1 cellular context compared by ENCODE assay signal in the genomic region with DNA sequence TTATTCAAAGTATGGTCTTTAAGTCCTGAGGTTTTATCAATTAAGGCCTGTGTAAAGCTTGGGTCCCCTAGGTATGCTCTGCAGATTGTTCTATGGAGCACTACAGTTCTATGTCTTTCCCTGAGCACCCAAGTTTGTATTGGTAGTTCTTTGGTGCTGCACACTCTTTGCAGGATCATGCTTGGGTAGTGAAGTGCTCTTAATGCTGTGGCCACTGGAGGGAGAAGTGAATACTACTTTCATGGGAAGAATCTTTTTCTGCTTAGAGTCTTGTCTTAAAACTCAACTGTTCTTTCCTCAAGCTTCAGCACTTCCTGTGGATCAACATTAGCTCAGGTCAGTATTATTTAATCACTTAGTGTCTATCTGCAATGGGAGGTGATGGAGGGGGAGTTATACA.
TF ChIP-seq lines count a peak whose summit lies in the region.

No MANE protein-coding gene starts in this region.

TF ChIP-seq in H1, 55 proteins besides CTCF, POLR2A, EP300 and RAD21 (continued from another document):
- TF ChIP-seq, protein P1, sequence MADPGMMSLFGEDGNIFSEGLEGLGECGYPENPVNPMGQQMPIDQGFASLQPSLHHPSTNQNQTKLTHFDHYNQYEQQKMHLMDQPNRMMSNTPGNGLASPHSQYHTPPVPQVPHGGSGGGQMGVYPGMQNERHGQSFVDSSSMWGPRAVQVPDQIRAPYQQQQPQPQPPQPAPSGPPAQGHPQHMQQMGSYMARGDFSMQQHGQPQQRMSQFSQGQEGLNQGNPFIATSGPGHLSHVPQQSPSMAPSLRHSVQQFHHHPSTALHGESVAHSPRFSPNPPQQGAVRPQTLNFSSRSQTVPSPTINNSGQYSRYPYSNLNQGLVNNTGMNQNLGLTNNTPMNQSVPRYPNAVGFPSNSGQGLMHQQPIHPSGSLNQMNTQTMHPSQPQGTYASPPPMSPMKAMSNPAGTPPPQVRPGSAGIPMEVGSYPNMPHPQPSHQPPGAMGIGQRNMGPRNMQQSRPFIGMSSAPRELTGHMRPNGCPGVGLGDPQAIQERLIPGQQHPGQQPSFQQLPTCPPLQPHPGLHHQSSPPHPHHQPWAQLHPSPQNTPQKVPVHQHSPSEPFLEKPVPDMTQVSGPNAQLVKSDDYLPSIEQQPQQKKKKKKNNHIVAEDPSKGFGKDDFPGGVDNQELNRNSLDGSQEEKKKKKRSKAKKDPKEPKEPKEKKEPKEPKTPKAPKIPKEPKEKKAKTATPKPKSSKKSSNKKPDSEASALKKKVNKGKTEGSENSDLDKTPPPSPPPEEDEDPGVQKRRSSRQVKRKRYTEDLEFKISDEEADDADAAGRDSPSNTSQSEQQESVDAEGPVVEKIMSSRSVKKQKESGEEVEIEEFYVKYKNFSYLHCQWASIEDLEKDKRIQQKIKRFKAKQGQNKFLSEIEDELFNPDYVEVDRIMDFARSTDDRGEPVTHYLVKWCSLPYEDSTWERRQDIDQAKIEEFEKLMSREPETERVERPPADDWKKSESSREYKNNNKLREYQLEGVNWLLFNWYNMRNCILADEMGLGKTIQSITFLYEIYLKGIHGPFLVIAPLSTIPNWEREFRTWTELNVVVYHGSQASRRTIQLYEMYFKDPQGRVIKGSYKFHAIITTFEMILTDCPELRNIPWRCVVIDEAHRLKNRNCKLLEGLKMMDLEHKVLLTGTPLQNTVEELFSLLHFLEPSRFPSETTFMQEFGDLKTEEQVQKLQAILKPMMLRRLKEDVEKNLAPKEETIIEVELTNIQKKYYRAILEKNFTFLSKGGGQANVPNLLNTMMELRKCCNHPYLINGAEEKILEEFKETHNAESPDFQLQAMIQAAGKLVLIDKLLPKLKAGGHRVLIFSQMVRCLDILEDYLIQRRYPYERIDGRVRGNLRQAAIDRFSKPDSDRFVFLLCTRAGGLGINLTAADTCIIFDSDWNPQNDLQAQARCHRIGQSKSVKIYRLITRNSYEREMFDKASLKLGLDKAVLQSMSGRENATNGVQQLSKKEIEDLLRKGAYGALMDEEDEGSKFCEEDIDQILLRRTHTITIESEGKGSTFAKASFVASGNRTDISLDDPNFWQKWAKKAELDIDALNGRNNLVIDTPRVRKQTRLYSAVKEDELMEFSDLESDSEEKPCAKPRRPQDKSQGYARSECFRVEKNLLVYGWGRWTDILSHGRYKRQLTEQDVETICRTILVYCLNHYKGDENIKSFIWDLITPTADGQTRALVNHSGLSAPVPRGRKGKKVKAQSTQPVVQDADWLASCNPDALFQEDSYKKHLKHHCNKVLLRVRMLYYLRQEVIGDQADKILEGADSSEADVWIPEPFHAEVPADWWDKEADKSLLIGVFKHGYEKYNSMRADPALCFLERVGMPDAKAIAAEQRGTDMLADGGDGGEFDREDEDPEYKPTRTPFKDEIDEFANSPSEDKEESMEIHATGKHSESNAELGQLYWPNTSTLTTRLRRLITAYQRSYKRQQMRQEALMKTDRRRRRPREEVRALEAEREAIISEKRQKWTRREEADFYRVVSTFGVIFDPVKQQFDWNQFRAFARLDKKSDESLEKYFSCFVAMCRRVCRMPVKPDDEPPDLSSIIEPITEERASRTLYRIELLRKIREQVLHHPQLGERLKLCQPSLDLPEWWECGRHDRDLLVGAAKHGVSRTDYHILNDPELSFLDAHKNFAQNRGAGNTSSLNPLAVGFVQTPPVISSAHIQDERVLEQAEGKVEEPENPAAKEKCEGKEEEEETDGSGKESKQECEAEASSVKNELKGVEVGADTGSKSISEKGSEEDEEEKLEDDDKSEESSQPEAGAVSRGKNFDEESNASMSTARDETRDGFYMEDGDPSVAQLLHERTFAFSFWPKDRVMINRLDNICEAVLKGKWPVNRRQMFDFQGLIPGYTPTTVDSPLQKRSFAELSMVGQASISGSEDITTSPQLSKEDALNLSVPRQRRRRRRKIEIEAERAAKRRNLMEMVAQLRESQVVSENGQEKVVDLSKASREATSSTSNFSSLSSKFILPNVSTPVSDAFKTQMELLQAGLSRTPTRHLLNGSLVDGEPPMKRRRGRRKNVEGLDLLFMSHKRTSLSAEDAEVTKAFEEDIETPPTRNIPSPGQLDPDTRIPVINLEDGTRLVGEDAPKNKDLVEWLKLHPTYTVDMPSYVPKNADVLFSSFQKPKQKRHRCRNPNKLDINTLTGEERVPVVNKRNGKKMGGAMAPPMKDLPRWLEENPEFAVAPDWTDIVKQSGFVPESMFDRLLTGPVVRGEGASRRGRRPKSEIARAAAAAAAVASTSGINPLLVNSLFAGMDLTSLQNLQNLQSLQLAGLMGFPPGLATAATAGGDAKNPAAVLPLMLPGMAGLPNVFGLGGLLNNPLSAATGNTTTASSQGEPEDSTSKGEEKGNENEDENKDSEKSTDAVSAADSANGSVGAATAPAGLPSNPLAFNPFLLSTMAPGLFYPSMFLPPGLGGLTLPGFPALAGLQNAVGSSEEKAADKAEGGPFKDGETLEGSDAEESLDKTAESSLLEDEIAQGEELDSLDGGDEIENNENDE (IDR thresholded peaks at IDR 0.05; ENCODE audit: insufficient replicate concordance, low read length): no peak
- TF ChIP-seq, protein P2, sequence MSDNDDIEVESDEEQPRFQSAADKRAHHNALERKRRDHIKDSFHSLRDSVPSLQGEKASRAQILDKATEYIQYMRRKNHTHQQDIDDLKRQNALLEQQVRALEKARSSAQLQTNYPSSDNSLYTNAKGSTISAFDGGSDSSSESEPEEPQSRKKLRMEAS (IDR thresholded peaks at IDR 0.05): no peak
- no peak for TF ChIP-seq CTBP2 (IDR thresholded peaks at IDR 0.05; ENCODE audit: borderline replicate concordance, insufficient read depth, insufficient read length, low read length)
- TF ChIP-seq JUN (IDR thresholded peaks at IDR 0.05; ENCODE audit: low read depth, low read length): no peak
- no peak for TF ChIP-seq SAP30 (IDR thresholded peaks at IDR 0.05; ENCODE audit: insufficient read depth, insufficient replicate concordance, low read length)
- no peak for TF ChIP-seq SP2 (IDR thresholded peaks at IDR 0.05; ENCODE audit: low read length)
- no peak for TF ChIP-seq RXRA (IDR thresholded peaks at IDR 0.05; ENCODE audit: insufficient read depth, low read depth, low read length)
- no peak for TF ChIP-seq EZH2 (IDR thresholded peaks at IDR 0.05; ENCODE audit: low read depth, low read length, severe bottlenecking)
- TF ChIP-seq HDAC6 (IDR thresholded peaks at IDR 0.05; ENCODE audit: low read depth, low read length): no peak
- no peak for TF ChIP-seq NANOG (IDR thresholded peaks at IDR 0.05; ENCODE audit: insufficient read depth, low read depth, low read length, poor library complexity, severe bottlenecking)
